ENCODE assay signal across 24 cellular contexts in genomic region chr2:201558232-201558631, GRCh38.
"Had no signal": no experiment of that assay in that cellular context is flagged by ENCODE, and none has a peak within 500 bp of the region (broad histone marks: within the 10 kb centered on the region; RNA-seq: fewer than 3 reads in every experiment).

No MANE protein-coding gene starts in this region.

- H3K4me1 ChIP-seq: adrenal gland, ascending aorta, foreskin keratinocyte, right atrium auricular region, thyroid gland had no signal

- H3K4me3 Mint-ChIP-seq: activated B cell treated with CpG ODN at 0.5 μM for 24 hours; activated naive CD8-positive, alpha-beta T cell; activated T-cell treated with anti-CD3 and anti-CD28 coated beads, Interleukin-2, amount 50 U/mL, for 4 hours; dendritic cell treated with granulocyte-macrophage colony-stimulating factor and Interleukin-4, amounts not matched to agents 40 ng/mL and 50 ng/mL, for 4 days; immature natural killer cell; stimulated activated naive CD8-positive, alpha-beta T cell treated with anti-CD3 and anti-CD28 coated beads, Interleukin-15, Interleukin-2, amounts not matched to agents 100 ng/mL and 50 ng/mL, for 24 hours had no signal

- H3K36me3 ChIP-seq: adrenal gland, ascending aorta, brain microvascular endothelial cell, right atrium auricular region, thyroid gland had no signal

- H3K27ac Mint-ChIP-seq: activated B cell treated with CpG ODN at 0.5 μM for 24 hours; activated naive CD8-positive, alpha-beta T cell; activated T-helper 2 cell treated with anti-CD3 and anti-CD28 coated beads, Interferon-gamma antibody, Interleukin-2, Interleukin-4, amounts not matched to agents 10 μg/mL and 5 μg/mL and 100 μg/mL, durations not matched to agents 14 hours and 24 hours and 36 hours; dendritic cell treated with granulocyte-macrophage colony-stimulating factor and Interleukin-4, amounts not matched to agents 40 ng/mL and 50 ng/mL, for 4 days; immature natural killer cell; naive B cell; stimulated activated naive CD8-positive, alpha-beta T cell treated with anti-CD3 and anti-CD28 coated beads, Interleukin-15, Interleukin-2, amounts not matched to agents 100 ng/mL and 50 ng/mL, for 24 hours had no signal

- H3K4me3 ChIP-seq: adrenal gland, ascending aorta, mucosa of descending colon, right atrium auricular region, thyroid gland had no signal

- H3K27me3 Mint-ChIP-seq: activated B cell treated with CpG ODN at 0.5 μM for 24 hours; activated naive CD8-positive, alpha-beta T cell; dendritic cell treated with granulocyte-macrophage colony-stimulating factor and Interleukin-4, amounts not matched to agents 40 ng/mL and 50 ng/mL, for 4 days; stimulated activated naive CD8-positive, alpha-beta T cell treated with anti-CD3 and anti-CD28 coated beads, Interleukin-15, Interleukin-2, amounts not matched to agents 100 ng/mL and 50 ng/mL, for 24 hours had no signal

- H3K27me3 ChIP-seq: adrenal gland, ascending aorta, brain microvascular endothelial cell, foreskin keratinocyte, right atrium auricular region, thyroid gland had no signal

- DNase-seq: activated B cell treated with CpG ODN at 0.5 μM for 24 hours; activated CD4-positive, alpha-beta T cell treated with anti-CD3 and anti-CD28 coated beads for 4 hours; activated CD4-positive, alpha-beta T cell treated with anti-CD3 and anti-CD28 coated beads, Interleukin-2, amount 50 U/mL, for 48 hours; activated CD8-positive, alpha-beta memory T cell treated with anti-CD3 and anti-CD28 coated beads, Interleukin-2, amount 50 U/mL, for 48 hours; activated naive CD4-positive, alpha-beta T cell; activated T-cell treated with anti-CD3 and anti-CD28 coated beads, Interleukin-2, amount 50 U/mL, for 4 hours; adrenal gland; brain microvascular endothelial cell; caudate nucleus; effector CD4-positive, alpha-beta T cell; foreskin keratinocyte; immature natural killer cell; mesenchymal stem cell; mucosa of descending colon; naive B cell; occipital lobe; T-helper 9 cell; thyroid gland had no signal

- ATAC-seq: activated T-cell treated with anti-CD3 and anti-CD28 coated beads, Interleukin-2, amount 50 U/mL, for 4 hours; mucosa of descending colon had no signal

- H3K4me1 Mint-ChIP-seq: immature natural killer cell had no signal

- H3K27ac ChIP-seq: adrenal gland, ascending aorta, brain microvascular endothelial cell, foreskin keratinocyte, right atrium auricular region, thyroid gland had no signal

- H3K36me3 Mint-ChIP-seq: activated naive CD8-positive, alpha-beta T cell; immature natural killer cell; naive B cell had no signal

- H3K9me3 Mint-ChIP-seq: activated B cell treated with CpG ODN at 0.5 μM for 24 hours; activated T-cell treated with anti-CD3 and anti-CD28 coated beads, Interleukin-2, amount 50 U/mL, for 4 hours; activated T-helper 2 cell treated with anti-CD3 and anti-CD28 coated beads, Interferon-gamma antibody, Interleukin-2, Interleukin-4, amounts not matched to agents 10 μg/mL and 5 μg/mL and 100 μg/mL, durations not matched to agents 14 hours and 24 hours and 36 hours; dendritic cell treated with granulocyte-macrophage colony-stimulating factor and Interleukin-4, amounts not matched to agents 40 ng/mL and 50 ng/mL, for 4 days; immature natural killer cell; naive B cell; stimulated activated naive CD8-positive, alpha-beta T cell treated with anti-CD3 and anti-CD28 coated beads, Interleukin-15, Interleukin-2, amounts not matched to agents 100 ng/mL and 50 ng/mL, for 24 hours had no signal

- H3K9me3 ChIP-seq: adrenal gland, ascending aorta, mucosa of descending colon, right atrium auricular region, thyroid gland had no signal
